ENCODE assay signal across 23 cellular contexts in genomic region chr7:38477333-38477732, GRCh38.
DNase-seq lines count a peak whose midpoint lies in the region; ATAC-seq and TF ChIP-seq lines count a peak whose summit lies in the region.
"Had no signal": no experiment of that assay in that cellular context is flagged by ENCODE, and none has a peak within 500 bp of the region (broad histone marks: within the 10 kb centered on the region; RNA-seq: fewer than 3 reads in every experiment).

No MANE protein-coding gene starts in this region.

- intact Hi-C loops in Right ventricle myocardium superior (cut with DNase I): no loop called here
- intact Hi-C loops in left cardiac atrium (cut with DNase I): no loop called here
- intact Hi-C loops in cardiac septum (cut with DNase I): no loop called here
- intact Hi-C loops in IMR-90 (cut with micrococcal nuclease): no loop called here
- intact Hi-C loops in gastrocnemius medialis (cut with DNase I; ENCODE audit: low total_unique reads): no loop called here

- no peak overlapping the region for H3K14ac ChIP-seq in IMR-90 (replicated peaks; ENCODE audit: low read depth, low read length)

- H3K9me3 Mint-ChIP-seq in stimulated activated effector memory CD8-positive, alpha-beta T cell treated with anti-CD3 and anti-CD28 coated beads, Interleukin-12 subunit alpha, Interleukin-12 subunit beta, amount 100 ng/mL, for 72 hours: peaks cover 3% of the 10 kb centered on the region

- no peak overlapping the region for H2AK9ac ChIP-seq in IMR-90 (replicated peaks; ENCODE audit: low read depth, low read length, poor library complexity)

- H3K9me1 ChIP-seq in IMR-90 (ENCODE audit: insufficient read depth, low read length): no peaks in the 10 kb centered on the region

- WGBS in IMR-90 (ENCODE audit: extremely low coverage in 2 of 2, insufficient read length in 1 of 2), 2 experiments: no CpG with 5 or more reads among the region's 1 CpG

- no TSS peak for BruUV-seq in IMR-90 (replicated peaks; lab: Mats Ljungman, UMichigan)

- no peak for TF ChIP-seq CTCF in right atrium auricular region (IDR thresholded peaks at IDR 0.05)
- no peak for TF ChIP-seq CTCF in IMR-90 (conservative IDR thresholded peaks at IDR 0.05; ENCODE audit: low read depth, low read length)
- TF ChIP-seq CTCF in gastrocnemius medialis (IDR thresholded peaks at IDR 0.05 in 4 of 5, conservative IDR thresholded peaks at IDR 0.05 in 1 of 5): no peak

- H3K36me3 Mint-ChIP-seq in stimulated activated effector memory CD8-positive, alpha-beta T cell treated with anti-CD3 and anti-CD28 coated beads, Interleukin-12 subunit alpha, Interleukin-12 subunit beta, amount 100 ng/mL, for 72 hours: no peaks in the 10 kb centered on the region
- H3K36me3 Mint-ChIP-seq: CD14-positive monocyte; CD4-positive, CD25-positive, alpha-beta regulatory T cell had no signal

- H3K27me3 ChIP-seq in right atrium auricular region: no peaks in the 10 kb centered on the region
- no peaks in the 10 kb centered on the region for H3K27me3 ChIP-seq in IMR-90 (ENCODE audit: control insufficient read depth, insufficient read depth, low read length)
- H3K27me3 ChIP-seq in gastrocnemius medialis: no peaks in the 10 kb centered on the region
- H3K27me3 ChIP-seq: BE2C, BLaER1 had no signal

- no peaks in the 10 kb centered on the region for H4K20me1 ChIP-seq in IMR-90 (ENCODE audit: insufficient read depth, low read length)
- H4K20me1 ChIP-seq: BLaER1 had no signal

- H3K27ac ChIP-seq in right atrium auricular region (peak overlapping the region; percentile 24), IMR-90 (ENCODE audit: insufficient read depth, low read length) (no peak overlapping the region), gastrocnemius medialis (peak overlapping the region; percentile 11 to 50 (median 36))
- H3K27ac ChIP-seq: BLaER1 had no signal

- no peak overlapping the region for H3K23ac ChIP-seq in IMR-90 (ENCODE audit: low read depth, low read length)

- no peak overlapping the region for H3K9ac ChIP-seq in IMR-90 (ENCODE audit: low read depth, low read length)
- H3K9ac ChIP-seq: BLaER1 had no signal

- no peak overlapping the region for H4K91ac ChIP-seq in IMR-90 (ENCODE audit: insufficient read depth, low read depth, low read length)

- no peaks in the 10 kb centered on the region for H3K4me1 Mint-ChIP-seq in stimulated activated effector memory CD8-positive, alpha-beta T cell treated with anti-CD3 and anti-CD28 coated beads, Interleukin-12 subunit alpha, Interleukin-12 subunit beta, amount 100 ng/mL, for 72 hours
- H3K4me1 Mint-ChIP-seq: CD14-positive monocyte; CD4-positive, alpha-beta memory T cell; CD4-positive, CD25-positive, alpha-beta regulatory T cell; CD8-positive, alpha-beta memory T cell had no signal

- no peak overlapping the region for H4K5ac ChIP-seq in IMR-90 (ENCODE audit: low read depth, low read length)

- no peak overlapping the region for H3K4me3 Mint-ChIP-seq in stimulated activated effector memory CD8-positive, alpha-beta T cell treated with anti-CD3 and anti-CD28 coated beads, Interleukin-12 subunit alpha, Interleukin-12 subunit beta, amount 100 ng/mL, for 72 hours
- H3K4me3 Mint-ChIP-seq: CD14-positive monocyte; CD4-positive, alpha-beta memory T cell; CD4-positive, CD25-positive, alpha-beta regulatory T cell; CD8-positive, alpha-beta memory T cell had no signal

- ATAC-seq in Right ventricle myocardium superior (ENCODE audit: poor library complexity) (peak; percentile 80), left cardiac atrium (no peak), IMR-90 (ENCODE audit: low read depth) (no peak), gastrocnemius medialis (peak; percentile 56 to 63)
- ATAC-seq in stimulated activated effector memory CD8-positive, alpha-beta T cell treated with anti-CD3 and anti-CD28 coated beads, Interleukin-12 subunit alpha, Interleukin-12 subunit beta, amount 100 ng/mL, for 72 hours: no peak
- ATAC-seq: GM12878 had no signal

- no peak overlapping the region for H2BK15ac ChIP-seq in IMR-90 (ENCODE audit: low read depth, low read length)

- H4K8ac ChIP-seq in IMR-90 (ENCODE audit: low read depth in 2 of 2, low read length in 2 of 2): no peak overlapping the region

- DNase-seq in Right ventricle myocardium superior (peak; percentile 39), left cardiac atrium (no peak), right atrium auricular region (ENCODE audit: low spot score) (no peak), cardiac septum (ENCODE audit: low spot score) (no peak), IMR-90 (no peak), gastrocnemius medialis (peak in 1 of 2 donors; percentile 23), NCI-H526 treated with DMSO at 0.1 percent for 48 hours (lab: John Stamatoyannopoulos, UW) (no peak)
- no peak for DNase-seq in stimulated activated effector memory CD8-positive, alpha-beta T cell treated with anti-CD3 and anti-CD28 coated beads, Interleukin-12 subunit alpha, Interleukin-12 subunit beta, amount 100 ng/mL, for 72 hours (ENCODE audit: low spot score in 2 of 2)
- DNase-seq: 8988T; ACHN; BE2C; CD4-positive, alpha-beta memory T cell; CD4-positive, CD25-positive, alpha-beta regulatory T cell; CD8-positive, alpha-beta memory T cell; COR-L47; DMS 273 treated with DMSO at 0.1 percent for 48 hours; DMS153; DND-41; EL; GDM1 had no signal

- CTCF ChIA-PET in IMR-90 (lab: Yijun Ruan, JAX): interaction anchor here (0.6 kb wide), 1 partner anchor 60 kb away, joined by 3 read pairs; no protein-coding TSS in a partner anchor

- H2BK20ac ChIP-seq in IMR-90 (ENCODE audit: low read depth, low read length): 0 out of 2 replicates have a peak overlapping the region, but pooled peaks have one; percentile 23

- no peak overlapping the region for H2BK5ac ChIP-seq in IMR-90 (ENCODE audit: low read depth, low read length, poor library complexity, severe bottlenecking)

- no peak overlapping the region for H2AK5ac ChIP-seq in IMR-90 (ENCODE audit: low read depth, low read length)

- H3K4me3 ChIP-seq in right atrium auricular region: no peak overlapping the region
- no peak overlapping the region for H3K4me3 ChIP-seq in IMR-90 (ENCODE audit: insufficient read depth, low read depth, low read length)
- H3K4me3 ChIP-seq in gastrocnemius medialis: no peak overlapping the region
- H3K4me3 ChIP-seq: BLaER1, GM12878 had no signal

- POLR2A ChIA-PET in IMR-90 (lab: Charles Lee; ENCODE audit: unreplicated experiment): no interaction called here

- H2AFZ ChIP-seq in IMR-90 (replicated peaks; ENCODE audit: low read length, poor library complexity): no peak overlapping the region

- H3K9me3 ChIP-seq in right atrium auricular region: no peaks in the 10 kb centered on the region
- H3K9me3 ChIP-seq in IMR-90 (ENCODE audit: control insufficient read depth, insufficient read depth, low read length): no peaks in the 10 kb centered on the region
- no peaks in the 10 kb centered on the region for H3K9me3 ChIP-seq in gastrocnemius medialis
- H3K9me3 ChIP-seq: BE2C, BLaER1 had no signal

- no peaks in the 10 kb centered on the region for H3K79me1 ChIP-seq in IMR-90 (ENCODE audit: low read depth in 1 of 2, low read length in 2 of 2)

- dilution Hi-C loops in IMR-90 (cut with HindIII; ENCODE audit: low sequenced_read_pairs, unreplicated experiment): no loop called here

- H3K4ac ChIP-seq in IMR-90 (ENCODE audit: low read depth, low read length): no peak overlapping the region

- H3K36me3 ChIP-seq in right atrium auricular region: peaks cover 8% of the 10 kb centered on the region
- H3K36me3 ChIP-seq in IMR-90 (ENCODE audit: control insufficient read depth, insufficient read depth, low read length): no peaks in the 10 kb centered on the region
- no peaks in the 10 kb centered on the region for H3K36me3 ChIP-seq in gastrocnemius medialis
- H3K36me3 ChIP-seq: BE2C, BLaER1 had no signal

- no peak overlapping the region for H3K4me2 ChIP-seq in IMR-90 (ENCODE audit: low read depth, low read length)
- H3K4me2 ChIP-seq: BLaER1 had no signal

- in situ Hi-C loops in IMR-90 (cut with MboI; ENCODE audit: low sequenced_read_pairs) (no loop called here), gastrocnemius medialis (cut with MboI; ENCODE audit: low sequenced_read_pairs in 4 of 4) (no loop called here)

- H3K4me1 ChIP-seq in right atrium auricular region: no peaks in the 10 kb centered on the region
- no peaks in the 10 kb centered on the region for H3K4me1 ChIP-seq in IMR-90 (ENCODE audit: control insufficient read depth, insufficient read depth, low read length)
- H3K4me1 ChIP-seq in gastrocnemius medialis: no peaks in the 10 kb centered on the region
- H3K4me1 ChIP-seq: BE2C, BLaER1 had no signal

- no peak overlapping the region for H3K56ac ChIP-seq in IMR-90 (ENCODE audit: extremely low read depth, insufficient read depth, low read length)

- TF ChIP-seq POLR2A in IMR-90 (IDR thresholded peaks at IDR 0.05; ENCODE audit: low read depth, low read length): no peak
- TF ChIP-seq POLR2A in gastrocnemius medialis (IDR thresholded peaks at IDR 0.05): no peak

- no peak overlapping the region for H3K27ac Mint-ChIP-seq in stimulated activated effector memory CD8-positive, alpha-beta T cell treated with anti-CD3 and anti-CD28 coated beads, Interleukin-12 subunit alpha, Interleukin-12 subunit beta, amount 100 ng/mL, for 72 hours
- H3K27ac Mint-ChIP-seq: CD14-positive monocyte; CD4-positive, alpha-beta memory T cell; CD4-positive, CD25-positive, alpha-beta regulatory T cell; CD8-positive, alpha-beta memory T cell had no signal

- no peak overlapping the region for H2BK120ac ChIP-seq in IMR-90 (ENCODE audit: low read depth, low read length)

- TF ChIP-seq RAD21 in IMR-90 (IDR thresholded peaks at IDR 0.05; ENCODE audit: low read length): no peak

- no peak overlapping the region for H3K18ac ChIP-seq in IMR-90 (ENCODE audit: low read depth, low read length)

TF ChIP-seq in IMR-90, 13 proteins besides CTCF, POLR2A, EP300 and RAD21:
- TF ChIP-seq CEBPB (IDR thresholded peaks at IDR 0.05; ENCODE audit: low read depth, low read length): no peak

Comparison
In these comparisons a context has a peak if more than half of its experiments do, and no peak if none do; other contexts are left out.
1. ATAC-seq: peak in Right ventricle myocardium superior (single experiment) and gastrocnemius medialis (2 of 2); none in left cardiac atrium (0 of 2), IMR-90 (single experiment) and stimulated activated effector memory CD8-positive, alpha-beta T cell treated with anti-CD3 and anti-CD28 coated beads, Interleukin-12 subunit alpha, Interleukin-12 subunit beta, amount 100 ng/mL, for 72 hours (single experiment).